ENCODE assay signal across 8 cellular contexts in the genomic region with DNA sequence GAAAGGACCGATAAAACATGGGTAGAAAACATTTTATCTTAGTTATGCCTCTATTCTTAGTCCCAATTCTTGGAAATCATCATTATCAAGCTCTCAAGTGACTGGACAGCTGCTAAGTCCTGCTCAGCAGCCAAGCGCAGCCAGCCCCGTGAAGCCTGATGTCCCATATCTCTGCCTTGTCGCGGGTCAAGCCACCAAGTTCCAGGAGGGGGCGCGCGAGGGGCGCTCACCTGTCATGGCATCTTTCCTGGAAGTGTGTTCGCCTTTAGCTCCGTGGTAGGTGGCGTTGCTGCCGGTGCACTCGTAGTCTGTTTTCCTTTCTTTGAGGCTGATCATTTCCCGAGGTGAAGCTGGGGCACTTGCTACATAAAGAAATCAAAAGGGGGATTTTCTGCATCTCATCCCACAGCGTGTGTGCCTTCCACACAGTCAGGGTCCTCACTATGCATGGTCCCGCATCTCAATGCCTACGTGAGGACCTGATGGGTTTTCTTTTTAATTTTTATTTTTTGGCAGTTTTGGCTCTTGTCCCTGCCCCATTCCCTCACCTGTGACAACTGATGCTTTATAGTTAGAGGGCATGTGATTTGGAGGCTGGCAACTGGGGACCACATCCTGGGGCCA.
DNase-seq lines count a peak whose midpoint lies in the region; ATAC-seq and TF ChIP-seq lines count a peak whose summit lies in the region.

No MANE protein-coding gene starts in this region.

- no peak for TF ChIP-seq POLR2A in upper lobe of left lung (IDR thresholded peaks at IDR 0.05)

- ATAC-seq in GM18520 (IDR thresholded peaks at IDR 0.05; ENCODE audit: unreplicated experiment) (peak; percentile 73), HG03025 (IDR thresholded peaks at IDR 0.05; ENCODE audit: low FRiP score, unreplicated experiment) (peak; percentile 81), esophagus mucosa (peak; percentile 57), upper lobe of left lung (ENCODE audit: low FRiP score in 2 of 2) (peak in 1 of 2 donors; percentile 67)

- DNase-seq in AG04450 (ENCODE audit: low read depth, low spot score) (no peak), NCI-H748 treated with DMSO at 0.1 percent for 48 hours (lab: John Stamatoyannopoulos, UW) (peak; percentile 87), upper lobe of left lung (peak; percentile 77 to 93)
- peak; percentile 12 to 31 for DNase-seq in activated CD8-positive, alpha-beta memory T cell treated with anti-CD3 and anti-CD28 coated beads for 4 hours (ENCODE audit: low read depth in 2 of 2)

- CTCF ChIA-PET in AG04450 (lab: Charles Lee): interaction anchor here (1.2 to 1.3 kb wide), 3 partner anchors 11 to 293 kb away, joined by 3 to 5 read pairs (median 3); no protein-coding TSS in a partner anchor

- H3K9me3 ChIP-seq in AG04450 (ENCODE audit: control insufficient read depth, insufficient read depth, low read length) (no peaks in the 10 kb centered on the region), neutrophil (no peaks in the 10 kb centered on the region), upper lobe of left lung (no peaks in the 10 kb centered on the region)

- 11% methylated on average over 16 to 18 of the region's 18 CpGs for WGBS in upper lobe of left lung, 2 donors

- H3K27ac ChIP-seq in AG04450 (ENCODE audit: low read depth, low read length) (no peak overlapping the region), neutrophil (no peak overlapping the region), upper lobe of left lung (no peak overlapping the region)

- H3K4me1 ChIP-seq in neutrophil (ENCODE audit: control insufficient read depth in 1 of 2, insufficient read depth in 1 of 2, low read depth in 1 of 2, low read length in 1 of 2) (no peaks in the 10 kb centered on the region), upper lobe of left lung (peaks cover 3 to 15% (median 5%) of the 10 kb centered on the region in 4 donors)

- H3K4me3 ChIP-seq in AG04450 (ENCODE audit: low read depth, low read length) (no peak overlapping the region), neutrophil (ENCODE audit: low read depth in 1 of 2, low read length in 1 of 2) (no peak overlapping the region), upper lobe of left lung (no peak overlapping the region)

- TF ChIP-seq EP300 in upper lobe of left lung (IDR thresholded peaks at IDR 0.05): no peak

- peak; percentile 55 for TF ChIP-seq CTCF in AG04450 (IDR thresholded peaks at IDR 0.05; ENCODE audit: low read depth, low read length)
- TF ChIP-seq CTCF in neutrophil (IDR thresholded peaks at IDR 0.05): peak; percentile 36
- peak; percentile 34 to 75 (median 68) for TF ChIP-seq CTCF in upper lobe of left lung (IDR thresholded peaks at IDR 0.05)

- H3K36me3 ChIP-seq in neutrophil (no peaks in the 10 kb centered on the region), upper lobe of left lung (no peaks in the 10 kb centered on the region)

- POLR2A ChIA-PET in AG04450 (lab: Yijun Ruan, JAX): no interaction called here

- H3K27me3 ChIP-seq in AG04450 (ENCODE audit: control insufficient read depth, insufficient read depth, low read length): peaks cover 17% of the 10 kb centered on the region
- H3K27me3 ChIP-seq in neutrophil: peaks cover 10% of the 10 kb centered on the region
- H3K27me3 ChIP-seq in upper lobe of left lung: no peaks in the 10 kb centered on the region
